ENCODE assay signal across 12 cellular contexts in genomic region chr1:91864017-91864700, GRCh38. TPM values are rescaled to one million over a fixed set of nuclear protein-coding genes. Genes with fewer than 3 reads are reported as not detected.
A peak's percentile ranks its signal among the peaks of the same experiment; 100 is the strongest.
DNase-seq lines count a peak whose midpoint lies in the region; ATAC-seq, FAIRE-seq and TF ChIP-seq lines count a peak whose summit lies in the region.
"Had no signal": no experiment of that assay in that cellular context is flagged by ENCODE, and none has a peak within 500 bp of the region (broad histone marks: within the 10 kb centered on the region; RNA-seq: fewer than 3 reads in every experiment).

No MANE protein-coding gene starts in this region.

- peaks cover 21% of the 10 kb centered on the region for H3K4me1 ChIP-seq in PC-9 (replicated peaks; ENCODE audit: insufficient read depth)
- no peaks in the 10 kb centered on the region for H3K4me1 ChIP-seq in prostate gland (replicated peaks)
- no peaks in the 10 kb centered on the region for H3K4me1 ChIP-seq in naive thymus-derived CD4-positive, alpha-beta T cell (ENCODE audit: control insufficient read depth in 2 of 2, insufficient read depth in 2 of 2, low read length in 2 of 2)

- H4K20me1 ChIP-seq in PC-9 (ENCODE audit: insufficient read depth), result no peaks in the 10 kb centered on the region

- peaks cover 2% of the 10 kb centered on the region for H3K27me3 Mint-ChIP-seq in activated CD4-positive, alpha-beta T cell treated with anti-CD3 and anti-CD28 coated beads for 36 hours
- peaks cover 0 to 10% (median 0%) of the 10 kb centered on the region in 5 donors for H3K27me3 Mint-ChIP-seq in naive thymus-derived CD4-positive, alpha-beta T cell

- peaks cover 5% of the 10 kb centered on the region for H3K4me1 Mint-ChIP-seq in activated CD4-positive, alpha-beta T cell treated with anti-CD3 and anti-CD28 coated beads for 36 hours
- H3K4me1 Mint-ChIP-seq in naive thymus-derived CD4-positive, alpha-beta T cell, result peaks cover 0 to 35% (median 6%) of the 10 kb centered on the region in 7 donors

- DNase-seq in H54 (ENCODE audit: insufficient read length, low spot score) (no peak), PC-9 (peak in 1 of 2 experiments; percentile 72), fibroblast of gingiva (ENCODE audit: low read depth) (peak; percentile 66), prostate gland (ENCODE audit: low spot score) (peak; percentile 57), NCI-H1694 treated with DMSO at 0.1 percent for 48 hours (lab: John Stamatoyannopoulos, UW) (no peak)
- DNase-seq in activated CD4-positive, alpha-beta T cell treated with anti-CD3 and anti-CD28 coated beads for 36 hours, result no peak
- DNase-seq in activated CD4-positive, alpha-beta T cell treated with anti-CD3 and anti-CD28 coated beads for 1 hour, result no peak
- no peak for DNase-seq in naive thymus-derived CD4-positive, alpha-beta T cell
- DNase-seq: activated CD4-positive, alpha-beta T cell treated with anti-CD3 and anti-CD28 coated beads, Interleukin-2, amount 50 U/mL, for 48 hours; DMS53; stimulated activated CD8-positive, alpha-beta memory T cell treated with anti-CD3 and anti-CD28 coated beads, Interleukin-4, amount 100 ng/mL, for 48 hours had no signal

- intact Hi-C loops in PC-9 (cut with micrococcal nuclease; ENCODE audit: unreplicated experiment) (loop anchor here (5.0 kb wide), 1 partner anchor 708 kb away; no protein-coding TSS in a partner anchor), prostate gland (cut with DNase I) (no loop called here)
- intact Hi-C loops in activated CD4-positive, alpha-beta T cell treated with anti-CD3 and anti-CD28 coated beads for 36 hours (cut with DNase I, micrococcal nuclease), result no loop called here
- intact Hi-C loops in naive thymus-derived CD4-positive, alpha-beta T cell (cut with micrococcal nuclease), result no loop called here

- H3K36me3 ChIP-seq in PC-9 (ENCODE audit: low read depth) (no peaks in the 10 kb centered on the region), prostate gland (no peaks in the 10 kb centered on the region)
- no peaks in the 10 kb centered on the region for H3K36me3 ChIP-seq in naive thymus-derived CD4-positive, alpha-beta T cell (ENCODE audit: control insufficient read depth in 2 of 3, insufficient read depth in 3 of 3, low read length in 3 of 3)

- H3K27me3 ChIP-seq in PC-9 (ENCODE audit: insufficient read depth, low read depth), result no peaks in the 10 kb centered on the region
- no peaks in the 10 kb centered on the region for H3K27me3 ChIP-seq in prostate gland (replicated peaks; ENCODE audit: insufficient read depth)
- no peaks in the 10 kb centered on the region for H3K27me3 ChIP-seq in naive thymus-derived CD4-positive, alpha-beta T cell (ENCODE audit: control insufficient read depth in 2 of 2, insufficient read depth in 2 of 2, low read length in 2 of 2)

- no TSS peak for BruUV-seq in PC-9 (replicated peaks; lab: Mats Ljungman, UMichigan)

- POLR2A ChIA-PET in PC-9 (lab: Charles Lee; ENCODE audit: unreplicated experiment), result interaction anchor here (0.7 kb wide), 1 partner anchor 110 kb away, joined by 3 read pairs; no protein-coding TSS in a partner anchor
- POLR2A ChIA-PET in activated CD4-positive, alpha-beta T cell treated with anti-CD3 and anti-CD28 coated beads for 36 hours (lab: Charles Lee), result interaction anchor here (0.5 to 1.2 kb wide), 2 partner anchors 13 to 84 kb away, joined by 3 to 11 read pairs; no protein-coding TSS in a partner anchor
- POLR2A ChIA-PET in naive thymus-derived CD4-positive, alpha-beta T cell (lab: Charles Lee), result interaction anchor here (0.7 kb wide), 1 partner anchor 32 kb away, joined by 4 read pairs; no protein-coding TSS in a partner anchor

- no peaks in the 10 kb centered on the region for H3K9me3 Mint-ChIP-seq in activated CD4-positive, alpha-beta T cell treated with anti-CD3 and anti-CD28 coated beads for 36 hours (ENCODE audit: low read depth)
- no peaks in the 10 kb centered on the region for H3K9me3 Mint-ChIP-seq in naive thymus-derived CD4-positive, alpha-beta T cell
- H3K9me3 Mint-ChIP-seq: brain had no signal

- CTCF ChIA-PET in PC-9 (lab: Charles Lee), result interaction anchor here (0.5 kb wide), 1 partner anchor 248 kb away, joined by 3 read pairs; no protein-coding TSS in a partner anchor
- CTCF ChIA-PET in activated CD4-positive, alpha-beta T cell treated with anti-CD3 and anti-CD28 coated beads for 36 hours (lab: Charles Lee), result interaction anchor here (0.6 to 1.2 kb wide), 4 partner anchors 9 to 205 kb away, joined by 3 to 7 read pairs (median 4); no protein-coding TSS in a partner anchor
- CTCF ChIA-PET in naive thymus-derived CD4-positive, alpha-beta T cell (lab: Charles Lee), result interaction anchor here (0.7 kb wide), 1 partner anchor 42 kb away, joined by 3 read pairs; no protein-coding TSS in a partner anchor

- H3K27ac ChIP-seq in PC-9, result peak overlapping the region; percentile 55
- peak overlapping the region; percentile 57 for H3K27ac ChIP-seq in prostate gland
- H3K27ac ChIP-seq in naive thymus-derived CD4-positive, alpha-beta T cell (ENCODE audit: low read depth, low read length), result no peak overlapping the region

- TF ChIP-seq CTCF in PC-9 (conservative IDR thresholded peaks at IDR 0.05) (no peak), prostate gland (IDR thresholded peaks at IDR 0.05) (no peak)

- peaks cover 25% of the 10 kb centered on the region for H3K79me2 ChIP-seq in PC-9 (ENCODE audit: low read depth)

- peak overlapping the region; percentile 21; the same call in 1 of the 2 replicates for H3K4me3 ChIP-seq in PC-9
- no peak overlapping the region for H3K4me3 ChIP-seq in prostate gland
- no peak overlapping the region for H3K4me3 ChIP-seq in naive thymus-derived CD4-positive, alpha-beta T cell (ENCODE audit: low read length)

- TF ChIP-seq POLR2A in H54 (IDR thresholded peaks at IDR 0.05; ENCODE audit: low read depth, low read length) (no peak), prostate gland (IDR thresholded peaks at IDR 0.05) (no peak)

- peak; percentile 60 for FAIRE-seq in H54 (lab: Jason Lieb, UNC)

- peak overlapping the region; percentile 13; the same call in 1 of the 2 replicates for H2AFZ ChIP-seq in PC-9

- peaks cover 20% of the 10 kb centered on the region for H3F3A ChIP-seq in PC-9 (ENCODE audit: insufficient read depth, low read depth)

- no peak for ATAC-seq in activated CD4-positive, alpha-beta T cell treated with anti-CD3 and anti-CD28 coated beads for 36 hours
- no peak for ATAC-seq in naive thymus-derived CD4-positive, alpha-beta T cell

- H3K27ac Mint-ChIP-seq in activated CD4-positive, alpha-beta T cell treated with anti-CD3 and anti-CD28 coated beads for 36 hours, result no peak overlapping the region
- H3K27ac Mint-ChIP-seq in naive thymus-derived CD4-positive, alpha-beta T cell, result no peak overlapping the region

- H3K4me3 Mint-ChIP-seq in activated CD4-positive, alpha-beta T cell treated with anti-CD3 and anti-CD28 coated beads for 36 hours, result no peak overlapping the region
- no peak overlapping the region for H3K4me3 Mint-ChIP-seq in naive thymus-derived CD4-positive, alpha-beta T cell

- peak overlapping the region; percentile 53 for H3K4me2 ChIP-seq in PC-9

- H3K9me3 ChIP-seq in PC-9 (ENCODE audit: insufficient read depth, low read depth), result no peaks in the 10 kb centered on the region
- H3K9me3 ChIP-seq in prostate gland, result no peaks in the 10 kb centered on the region
- no peaks in the 10 kb centered on the region for H3K9me3 ChIP-seq in naive thymus-derived CD4-positive, alpha-beta T cell (ENCODE audit: control insufficient read depth in 2 of 3, low read length in 3 of 3)

- H3K9me2 ChIP-seq in PC-9 (ENCODE audit: insufficient read depth), result no peaks in the 10 kb centered on the region

- peaks cover 1% of the 10 kb centered on the region for H3K36me3 Mint-ChIP-seq in activated CD4-positive, alpha-beta T cell treated with anti-CD3 and anti-CD28 coated beads for 36 hours (ENCODE audit: low read depth)
- H3K36me3 Mint-ChIP-seq in naive thymus-derived CD4-positive, alpha-beta T cell, result peaks cover 0 to 9% (median 4%) of the 10 kb centered on the region in 5 donors
- H3K36me3 Mint-ChIP-seq: brain had no signal

- 8% methylated on average over 5 of the region's 5 CpGs for WGBS in prostate gland

RNA-seq across cellular contexts. Expression of gene TGFBR3, which starts 21.8 kb away (rescaled TPM):
- total RNA-seq in PC-9 (2021) (1.6 and 2.5 TPM in 2 replicates), prostate gland (10 to 100 TPM; 26.4 to 51.7 TPM)
- total RNA-seq in activated CD4-positive, alpha-beta T cell treated with anti-CD3 and anti-CD28 coated beads for 36 hours, result 1 to 10 TPM; 4.2 to 4.5 TPM
- 10 to 100 TPM; 10.1 to 36.3 (median 18.5) TPM for total RNA-seq in naive thymus-derived CD4-positive, alpha-beta T cell
- polyA plus RNA-seq in naive thymus-derived CD4-positive, alpha-beta T cell, result 10 to 100 TPM in 1 of 2 donors, 1 to 10 TPM in 1; 9.4 to 11.4 TPM

Comparison
In these comparisons a context has a peak if more than half of its experiments do, and no peak if none do; other contexts are left out.
1. DNase-seq: peak in fibroblast of gingiva (single experiment) and prostate gland (single experiment); none in H54 (single experiment), activated CD4-positive, alpha-beta T cell treated with anti-CD3 and anti-CD28 coated beads for 36 hours (single experiment), NCI-H1694 treated with DMSO at 0.1 percent for 48 hours (single experiment), activated CD4-positive, alpha-beta T cell treated with anti-CD3 and anti-CD28 coated beads for 1 hour (single experiment) and naive thymus-derived CD4-positive, alpha-beta T cell (0 of 9).